7 cellular contexts compared by ENCODE assay signal in the genomic region with DNA sequence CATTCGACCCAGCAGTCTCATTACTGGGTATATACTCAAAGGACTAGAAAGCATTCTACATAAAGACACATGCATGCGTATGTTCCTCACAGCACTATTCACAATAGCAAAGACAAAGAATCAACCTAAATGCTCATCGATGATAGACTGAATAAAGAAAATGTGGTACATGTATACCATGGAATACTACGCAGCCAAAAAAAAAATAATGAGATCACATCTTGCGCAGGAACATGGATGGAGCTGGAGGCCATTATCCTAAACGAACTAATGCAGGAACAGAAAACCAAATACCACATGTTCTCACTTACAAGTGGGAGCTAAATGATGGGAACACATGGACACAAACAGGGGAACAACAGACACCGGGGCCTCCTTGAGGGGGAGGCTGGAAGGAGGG.
"Had no signal": no experiment of that assay in that cellular context is flagged by ENCODE, and none has a peak within 500 bp of the region (broad histone marks: within the 10 kb centered on the region; RNA-seq: fewer than 3 reads in every experiment).

No MANE protein-coding gene starts in this region.

- ATAC-seq: GM12878 had no signal

- DNase-seq: GDM1, GF-D8 had no signal

- FAIRE-seq: GM12878, GM12891, GM12892, GM18507, GM19239 had no signal

- H3K4me3 ChIP-seq: GM12878 had no signal
